Comparison of ENCODE assay signal across 8 cellular contexts in genomic region chr11:69935941-69936505, GRCh38.
"Had no signal": no experiment of that assay in that cellular context is flagged by ENCODE, and none has a peak within 500 bp of the region (broad histone marks: within the 10 kb centered on the region; RNA-seq: fewer than 3 reads in every experiment).

No MANE protein-coding gene starts in this region.

- H3K4me3 ChIP-seq: GM23248, HAP-1 had no signal

- H3K4me3 Mint-ChIP-seq: HFFc6, IgD-negative memory B cell had no signal

- H3K4me1 Mint-ChIP-seq: IgD-negative memory B cell had no signal

- H2AFZ ChIP-seq: GM23248 had no signal

- DNase-seq: GM23248, GOT3, H7, HFFc6 had no signal

- ATAC-seq: HepG2 had no signal

- H3K36me3 ChIP-seq: HAP-1 had no signal

- H3K27ac ChIP-seq: GM23248, HL-60 had no signal

- H3K4me1 ChIP-seq: HAP-1 had no signal

- H3K9me3 Mint-ChIP-seq: HFFc6 had no signal

- H3K27ac Mint-ChIP-seq: HFFc6, IgD-negative memory B cell had no signal

- H3K9me3 ChIP-seq: HAP-1 had no signal
